Comparison of ENCODE assay signal across 26 cellular contexts in genomic region chr17:45861185-45861584, GRCh38. TPM values are rescaled to one million over a fixed set of nuclear protein-coding genes. Genes with fewer than 3 reads are reported as not detected.
A peak's percentile ranks its signal among the peaks of the same experiment; 100 is the strongest.
DNase-seq lines count a peak whose midpoint lies in the region; ATAC-seq and TF ChIP-seq lines count a peak whose summit lies in the region.
"Had no signal": no experiment of that assay in that cellular context is flagged by ENCODE, and none has a peak within 500 bp of the region (broad histone marks: within the 10 kb centered on the region; RNA-seq: fewer than 3 reads in every experiment).

No MANE protein-coding gene starts in this region.

- H3K9me3 Mint-ChIP-seq in osteocyte (ENCODE audit: unreplicated experiment), result no peaks in the 10 kb centered on the region
- H3K9me3 Mint-ChIP-seq: CD8-positive, alpha-beta memory T cell had no signal

- H3K27ac Mint-ChIP-seq in osteocyte (ENCODE audit: unreplicated experiment), result no peak overlapping the region
- H3K27ac Mint-ChIP-seq: CD8-positive, alpha-beta memory T cell; IgD-negative memory B cell had no signal

- peak overlapping the region; percentile 79 for H3K27ac ChIP-seq in cingulate gyrus (ENCODE audit: low read depth, low read length)
- H3K27ac ChIP-seq: C4-2B, PC-9, SK-N-MC had no signal

- H3K4me3 ChIP-seq in BE2C (ENCODE audit: low read depth, low read length), result no peak overlapping the region
- H3K4me3 ChIP-seq: PC-9, SK-N-MC had no signal

- H3K4me1 Mint-ChIP-seq in osteocyte (ENCODE audit: unreplicated experiment), result no peaks in the 10 kb centered on the region
- H3K4me1 Mint-ChIP-seq: CD8-positive, alpha-beta memory T cell; IgD-negative memory B cell had no signal

- H3K27me3 ChIP-seq in BE2C, result no peaks in the 10 kb centered on the region

- H3K4me1 ChIP-seq in BE2C, result peaks cover 3% of the 10 kb centered on the region; the same call in 1 of the 2 replicates

- TF ChIP-seq CTCF in BE2C (IDR thresholded peaks at IDR 0.05; ENCODE audit: low read depth, low read length) (no peak), osteocyte (IDR thresholded peaks at IDR 0.05) (no peak)

- peak; percentile 43 for DNase-seq in BE2C
- DNase-seq in pons (ENCODE audit: low spot score), result peak; percentile 21
- DNase-seq in effector CD8-positive, alpha-beta T cell (lab: John Stamatoyannopoulos, UW), result no peak
- DNase-seq in osteocyte (ENCODE audit: extremely low spot score, unreplicated experiment), result no peak
- no peak for DNase-seq in stimulated activated CD4-positive, alpha-beta T cell treated with anti-CD3 and anti-CD28 coated beads, Interleukin-4, amount 100 ng/mL, for 4 hours
- DNase-seq: 8988T; AML-193; Calu3; CD8-positive, alpha-beta memory T cell; EL; H7; Karpas-422; NCI-H1417; NCI-H187 treated with DMSO at 0.1 percent for 48 hours; NCI-H510A treated with DMSO at 0.1 percent for 48 hours; NCI-H748 treated with DMSO at 0.1 percent for 48 hours; PC-9; RPMI8226; SHP77 had no signal

- no peaks in the 10 kb centered on the region for H3K36me3 Mint-ChIP-seq in osteocyte (ENCODE audit: unreplicated experiment)
- H3K36me3 Mint-ChIP-seq: CD8-positive, alpha-beta memory T cell; IgD-negative memory B cell had no signal

- peaks cover 32% of the 10 kb centered on the region for H3K27me3 Mint-ChIP-seq in osteocyte (ENCODE audit: unreplicated experiment)

- H3K9me3 ChIP-seq in BE2C, result no peaks in the 10 kb centered on the region

- H3K4me3 Mint-ChIP-seq in osteocyte (ENCODE audit: unreplicated experiment), result no peak overlapping the region
- H3K4me3 Mint-ChIP-seq: CD8-positive, alpha-beta memory T cell; IgD-negative memory B cell had no signal

- H3K36me3 ChIP-seq in BE2C, result no peaks in the 10 kb centered on the region

- ATAC-seq in SK-N-SH treated with all-trans-retinoic acid at 6 μM for 48 hours (no peak; the same call in 2 of the 3 replicates), GM19455 (IDR thresholded peaks at IDR 0.05; ENCODE audit: unreplicated experiment) (no peak)

TF ChIP-seq in SK-N-SH treated with all-trans-retinoic acid at 6 μM for 48 hours, 23 proteins besides CTCF, POLR2A, EP300 and RAD21:
- TF ChIP-seq SNAI2 (CRISPR knock-in tag; IDR thresholded peaks at IDR 0.05) (no peak), TCF4 (CRISPR knock-in tag; IDR thresholded peaks at IDR 0.05; ENCODE audit: borderline replicate concordance) (peak; percentile 44; the same call in 1 of the 2 replicates)

RNA-seq across cellular contexts. Expression of gene SPPL2C, which starts 16.5 kb away (rescaled TPM):
- not detected for polyA plus RNA-seq in BE2C (2012; ENCODE audit: insufficient read depth, insufficient read length, low read depth)
- total RNA-seq in osteocyte, result not detected in 2 replicates
- total RNA-seq: Calu3; CD8-positive, alpha-beta memory T cell; H7; M059J; PC-9 had no signal
- polyA plus RNA-seq: CD8-positive, alpha-beta memory T cell; IgD-negative memory B cell had no signal

RNA-seq across cellular contexts. Expression of gene MAPT, which starts 33.2 kb away (rescaled TPM):
- 43.2 TPM for polyA plus RNA-seq in BE2C (2012; ENCODE audit: insufficient read depth, insufficient read length, low read depth)
- total RNA-seq in osteocyte, result 1.1 and 1.6 TPM in 2 replicates
- polyA plus RNA-seq: IgD-negative memory B cell had no signal

Comparison
In these comparisons a context has a peak if more than half of its experiments do, and no peak if none do; other contexts are left out.
1. DNase-seq: peak in BE2C (single experiment) and pons (single experiment); none in effector CD8-positive, alpha-beta T cell (single experiment), osteocyte (single experiment) and stimulated activated CD4-positive, alpha-beta T cell treated with anti-CD3 and anti-CD28 coated beads, Interleukin-4, amount 100 ng/mL, for 4 hours (0 of 2).